ENCODE assay signal across 1 cellular context in genomic region chr16:10521681-10522274, GRCh38.
TF ChIP-seq lines count a peak whose summit lies in the region.

No MANE protein-coding gene starts in this region.

TF ChIP-seq in H1, 55 proteins besides CTCF, POLR2A, EP300 and RAD21:
- TF ChIP-seq TAF7 (optimal IDR thresholded peaks at IDR 0.05; ENCODE audit: borderline replicate concordance, low read depth, low read length), result no peak
- TF ChIP-seq CREB1 (IDR thresholded peaks at IDR 0.05), result peak; percentile 46
- no peak for TF ChIP-seq CHD7 (IDR thresholded peaks at IDR 0.05; ENCODE audit: insufficient replicate concordance, low read length)
- TF ChIP-seq ASH2L (IDR thresholded peaks at IDR 0.05; ENCODE audit: low read length), result no peak
- TF ChIP-seq EZH2 (IDR thresholded peaks at IDR 0.05; ENCODE audit: low read depth, low read length, severe bottlenecking), result no peak
- TF ChIP-seq TEAD4 (IDR thresholded peaks at IDR 0.05; ENCODE audit: low read depth, low read length), result 0 out of 2 replicates have a peak, but pooled peaks have one; percentile 15
